40 cellular contexts compared by ENCODE assay signal in genomic region chr10:24639124-24639523, GRCh38.
"Had no signal": no experiment of that assay in that cellular context is flagged by ENCODE, and none has a peak within 500 bp of the region (broad histone marks: within the 10 kb centered on the region; RNA-seq: fewer than 3 reads in every experiment).

No MANE protein-coding gene starts in this region.

- H3K27me3 Mint-ChIP-seq: activated naive CD4-positive, alpha-beta T cell treated with anti-CD3 and anti-CD28 coated beads, Interleukin-2, amount 10 ng/mL, durations not matched to agents 7 days and 5 days; activated naive CD4-positive, alpha-beta T cell treated with anti-CD3 and anti-CD28 coated beads, Interleukin-2, amount 50 U/mL, for 24 hours; activated naive CD8-positive, alpha-beta T cell; activated naive CD8-positive, alpha-beta T cell treated with anti-CD3 and anti-CD28 coated beads for 36 hours; activated naive CD8-positive, alpha-beta T cell treated with anti-CD3 and anti-CD28 coated beads, Interleukin-2, amount 10 ng/mL, durations not matched to agents 7 days and 5 days; activated naive CD8-positive, alpha-beta T cell treated with anti-CD3 and anti-CD28 coated beads, Interleukin-2, amount 50 U/mL, for 24 hours; activated T-cell treated with anti-CD3 and anti-CD28 coated beads, Interleukin-2, amount 50 U/mL, for 24 hours; activated T-helper 17 cell treated with anti-CD3 and anti-CD28 coated beads, Interleukin-2, amount 50 U/mL, for 72 hours; brain; central memory CD8-positive, alpha-beta T cell had no signal

- H3K36me3 Mint-ChIP-seq: activated naive CD4-positive, alpha-beta T cell treated with anti-CD3 and anti-CD28 coated beads, Interleukin-2, amount 10 ng/mL, durations not matched to agents 7 days and 5 days; activated naive CD4-positive, alpha-beta T cell treated with anti-CD3 and anti-CD28 coated beads, Interleukin-2, amount 50 U/mL, for 24 hours; activated naive CD4-positive, alpha-beta T cell treated with anti-CD3 and anti-CD28 coated beads, Interleukin-2, amount 50 U/mL, for 72 hours; activated naive CD8-positive, alpha-beta T cell; activated naive CD8-positive, alpha-beta T cell treated with anti-CD3 and anti-CD28 coated beads for 36 hours; activated naive CD8-positive, alpha-beta T cell treated with anti-CD3 and anti-CD28 coated beads, Interleukin-2, amount 10 ng/mL, durations not matched to agents 7 days and 5 days; brain had no signal

- H3K4me1 Mint-ChIP-seq: activated naive CD4-positive, alpha-beta T cell treated with anti-CD3 and anti-CD28 coated beads, Interleukin-2, amount 10 ng/mL, durations not matched to agents 7 days and 5 days; activated naive CD4-positive, alpha-beta T cell treated with anti-CD3 and anti-CD28 coated beads, Interleukin-2, amount 50 U/mL, for 24 hours; activated naive CD8-positive, alpha-beta T cell treated with anti-CD3 and anti-CD28 coated beads, Interleukin-2, amount 10 ng/mL, durations not matched to agents 7 days and 5 days; activated naive CD8-positive, alpha-beta T cell treated with anti-CD3 and anti-CD28 coated beads, Interleukin-2, amount 50 U/mL, for 24 hours; activated T-helper 17 cell treated with anti-CD3 and anti-CD28 coated beads, Interleukin-2, amount 50 U/mL, for 72 hours; central memory CD8-positive, alpha-beta T cell had no signal

- H3K27ac ChIP-seq: adrenal gland, ascending aorta, body of pancreas, brain microvascular endothelial cell, breast epithelium had no signal

- H3K9me3 Mint-ChIP-seq: activated naive CD4-positive, alpha-beta T cell treated with anti-CD3 and anti-CD28 coated beads for 36 hours; activated naive CD4-positive, alpha-beta T cell treated with anti-CD3 and anti-CD28 coated beads, Interleukin-2, amount 10 ng/mL, durations not matched to agents 7 days and 5 days; activated naive CD4-positive, alpha-beta T cell treated with anti-CD3 and anti-CD28 coated beads, Interleukin-2, amount 50 U/mL, for 24 hours; activated naive CD4-positive, alpha-beta T cell treated with anti-CD3 and anti-CD28 coated beads, Interleukin-2, amount 50 U/mL, for 72 hours; activated naive CD8-positive, alpha-beta T cell treated with anti-CD3 and anti-CD28 coated beads for 36 hours; activated naive CD8-positive, alpha-beta T cell treated with anti-CD3 and anti-CD28 coated beads, Interleukin-2, amount 10 ng/mL, durations not matched to agents 7 days and 5 days; activated naive CD8-positive, alpha-beta T cell treated with anti-CD3 and anti-CD28 coated beads, Interleukin-2, amount 50 U/mL, for 24 hours; activated T-cell treated with anti-CD3 and anti-CD28 coated beads, Interleukin-2, amount 50 U/mL, for 24 hours; activated T-cell treated with anti-CD3 and anti-CD28 coated beads, Interleukin-2, amount 50 U/mL, for 4 hours; activated T-cell treated with anti-CD3 and anti-CD28 coated beads, Interleukin-2, amount 50 U/mL, for 72 hours; activated T-helper 1 cell treated with anti-CD3 and anti-CD28 coated beads, Interleukin-12 subunit alpha, Interleukin-12 subunit beta, Interleukin-2, Interleukin-4 antibody, amounts not matched to agents 30 ng/mL and 10 ng/mL and 1 ng/mL, durations not matched to agents 14 hours and 24 hours and 36 hours; activated T-helper 17 cell treated with anti-CD3 and anti-CD28 coated beads, Interleukin-2, amount 50 U/mL, for 72 hours; activated T-helper 2 cell treated with anti-CD3 and anti-CD28 coated beads, Interferon-gamma antibody, Interleukin-2, Interleukin-4, amounts not matched to agents 10 μg/mL and 5 μg/mL and 100 μg/mL, durations not matched to agents 14 hours and 24 hours and 36 hours; brain; central memory CD8-positive, alpha-beta T cell had no signal

- H3K9me3 ChIP-seq: adrenal gland, ascending aorta, body of pancreas, breast epithelium had no signal

- H3K27ac Mint-ChIP-seq: activated naive CD4-positive, alpha-beta T cell treated with anti-CD3 and anti-CD28 coated beads for 36 hours; activated naive CD4-positive, alpha-beta T cell treated with anti-CD3 and anti-CD28 coated beads, Interleukin-2, amount 10 ng/mL, durations not matched to agents 7 days and 5 days; activated naive CD4-positive, alpha-beta T cell treated with anti-CD3 and anti-CD28 coated beads, Interleukin-2, amount 50 U/mL, for 24 hours; activated naive CD4-positive, alpha-beta T cell treated with anti-CD3 and anti-CD28 coated beads, Interleukin-2, amount 50 U/mL, for 72 hours; activated naive CD8-positive, alpha-beta T cell; activated naive CD8-positive, alpha-beta T cell treated with anti-CD3 and anti-CD28 coated beads for 36 hours; activated naive CD8-positive, alpha-beta T cell treated with anti-CD3 and anti-CD28 coated beads, Interleukin-2, amount 10 ng/mL, durations not matched to agents 7 days and 5 days; activated naive CD8-positive, alpha-beta T cell treated with anti-CD3 and anti-CD28 coated beads, Interleukin-2, amount 50 U/mL, for 24 hours; activated T-cell treated with anti-CD3 and anti-CD28 coated beads, Interleukin-2, amount 50 U/mL, for 24 hours; activated T-cell treated with anti-CD3 and anti-CD28 coated beads, Interleukin-2, amount 50 U/mL, for 72 hours; activated T-helper 1 cell treated with anti-CD3 and anti-CD28 coated beads, Interleukin-12 subunit alpha, Interleukin-12 subunit beta, Interleukin-2, Interleukin-4 antibody, amounts not matched to agents 30 ng/mL and 10 ng/mL and 1 ng/mL, durations not matched to agents 14 hours and 24 hours and 36 hours; activated T-helper 17 cell treated with anti-CD3 and anti-CD28 coated beads, Interleukin-2, amount 50 U/mL, for 72 hours; activated T-helper 2 cell treated with anti-CD3 and anti-CD28 coated beads, Interferon-gamma antibody, Interleukin-2, Interleukin-4, amounts not matched to agents 10 μg/mL and 5 μg/mL and 100 μg/mL, durations not matched to agents 14 hours and 24 hours and 36 hours had no signal

- H3K4me3 ChIP-seq: adrenal gland, ascending aorta, body of pancreas, breast epithelium, cardiac muscle cell had no signal

- H3K4me3 Mint-ChIP-seq: activated naive CD4-positive, alpha-beta T cell treated with anti-CD3 and anti-CD28 coated beads for 36 hours; activated naive CD4-positive, alpha-beta T cell treated with anti-CD3 and anti-CD28 coated beads, Interleukin-2, amount 10 ng/mL, durations not matched to agents 7 days and 5 days; activated naive CD4-positive, alpha-beta T cell treated with anti-CD3 and anti-CD28 coated beads, Interleukin-2, amount 50 U/mL, for 24 hours; activated naive CD8-positive, alpha-beta T cell; activated naive CD8-positive, alpha-beta T cell treated with anti-CD3 and anti-CD28 coated beads for 36 hours; activated naive CD8-positive, alpha-beta T cell treated with anti-CD3 and anti-CD28 coated beads, Interleukin-2, amount 10 ng/mL, durations not matched to agents 7 days and 5 days; activated naive CD8-positive, alpha-beta T cell treated with anti-CD3 and anti-CD28 coated beads, Interleukin-2, amount 50 U/mL, for 24 hours; activated T-cell treated with anti-CD3 and anti-CD28 coated beads, Interleukin-2, amount 50 U/mL, for 24 hours; activated T-cell treated with anti-CD3 and anti-CD28 coated beads, Interleukin-2, amount 50 U/mL, for 4 hours; activated T-cell treated with anti-CD3 and anti-CD28 coated beads, Interleukin-2, amount 50 U/mL, for 72 hours; activated T-helper 1 cell treated with anti-CD3 and anti-CD28 coated beads, Interleukin-12 subunit alpha, Interleukin-12 subunit beta, Interleukin-2, Interleukin-4 antibody, amounts not matched to agents 30 ng/mL and 10 ng/mL and 1 ng/mL, durations not matched to agents 14 hours and 24 hours and 36 hours; activated T-helper 17 cell treated with anti-CD3 and anti-CD28 coated beads, Interleukin-2, amount 50 U/mL, for 72 hours; brain; central memory CD8-positive, alpha-beta T cell had no signal

- ATAC-seq: activated naive CD4-positive, alpha-beta T cell treated with anti-CD3 and anti-CD28 coated beads, Interleukin-2, amount 50 U/mL, for 72 hours; activated naive CD8-positive, alpha-beta T cell treated with anti-CD3 and anti-CD28 coated beads, Interleukin-2, amount 50 U/mL, for 24 hours; activated T-cell treated with anti-CD3 and anti-CD28 coated beads, Interleukin-2, amount 50 U/mL, for 4 hours; activated T-cell treated with anti-CD3 and anti-CD28 coated beads, Interleukin-2, amount 50 U/mL, for 72 hours; activated T-helper 17 cell treated with anti-CD3 and anti-CD28 coated beads, Interleukin-2, amount 50 U/mL, for 72 hours; body of pancreas had no signal

- H3K27me3 ChIP-seq: adrenal gland, ascending aorta, body of pancreas, brain microvascular endothelial cell, breast epithelium, cardiac muscle cell had no signal

- FAIRE-seq: astrocyte, bronchial epithelial cell had no signal

- DNase-seq: activated effector memory CD4-positive, alpha-beta T cell treated with anti-CD3 and anti-CD28 coated beads, Interleukin-2, amount 50 U/mL, for 16 hours; activated effector memory CD4-positive, alpha-beta T cell treated with Interleukin-2 at 50 U/mL for 16 hours; activated gamma-delta T cell; activated gamma-delta T cell treated with Interleukin-2 at 50 U/mL for 16 hours; activated naive CD4-positive, alpha-beta T cell; activated naive CD4-positive, alpha-beta T cell treated with anti-CD3 and anti-CD28 coated beads for 36 hours; activated naive CD4-positive, alpha-beta T cell treated with anti-CD3 and anti-CD28 coated beads, Interleukin-2, amount 10 ng/mL, durations not matched to agents 7 days and 5 days; activated naive CD4-positive, alpha-beta T cell treated with anti-CD3 and anti-CD28 coated beads, Interleukin-2, amount 50 U/mL, for 16 hours; activated naive CD4-positive, alpha-beta T cell treated with Interleukin-2 at 50 U/mL for 16 hours; activated naive CD8-positive, alpha-beta T cell treated with anti-CD3 and anti-CD28 coated beads for 36 hours; activated naive CD8-positive, alpha-beta T cell treated with anti-CD3 and anti-CD28 coated beads, Interleukin-2, amount 10 ng/mL, durations not matched to agents 7 days and 5 days; activated naive CD8-positive, alpha-beta T cell treated with anti-CD3 and anti-CD28 coated beads, Interleukin-2, amount 50 U/mL, for 24 hours; activated T-cell treated with anti-CD3 and anti-CD28 coated beads, Interleukin-2, amount 50 U/mL, for 1 hour; activated T-cell treated with anti-CD3 and anti-CD28 coated beads, Interleukin-2, amount 50 U/mL, for 24 hours; activated T-cell treated with anti-CD3 and anti-CD28 coated beads, Interleukin-2, amount 50 U/mL, for 4 hours; activated T-cell treated with anti-CD3 and anti-CD28 coated beads, Interleukin-2, amount 50 U/mL, for 48 hours; activated T-cell treated with anti-CD3 and anti-CD28 coated beads, Interleukin-2, amount 50 U/mL, for 72 hours; adrenal gland; amniotic stem cell; amygdala; anterior cingulate cortex; aorta; body of pancreas; brain microvascular endothelial cell; caudate nucleus; central memory CD4-positive, alpha-beta T cell; cerebellar nuclear complex had no signal

- H3K36me3 ChIP-seq: adrenal gland, ascending aorta, brain microvascular endothelial cell, breast epithelium, cardiac muscle cell had no signal
